9 cellular contexts compared by ENCODE assay signal in the genomic region with DNA sequence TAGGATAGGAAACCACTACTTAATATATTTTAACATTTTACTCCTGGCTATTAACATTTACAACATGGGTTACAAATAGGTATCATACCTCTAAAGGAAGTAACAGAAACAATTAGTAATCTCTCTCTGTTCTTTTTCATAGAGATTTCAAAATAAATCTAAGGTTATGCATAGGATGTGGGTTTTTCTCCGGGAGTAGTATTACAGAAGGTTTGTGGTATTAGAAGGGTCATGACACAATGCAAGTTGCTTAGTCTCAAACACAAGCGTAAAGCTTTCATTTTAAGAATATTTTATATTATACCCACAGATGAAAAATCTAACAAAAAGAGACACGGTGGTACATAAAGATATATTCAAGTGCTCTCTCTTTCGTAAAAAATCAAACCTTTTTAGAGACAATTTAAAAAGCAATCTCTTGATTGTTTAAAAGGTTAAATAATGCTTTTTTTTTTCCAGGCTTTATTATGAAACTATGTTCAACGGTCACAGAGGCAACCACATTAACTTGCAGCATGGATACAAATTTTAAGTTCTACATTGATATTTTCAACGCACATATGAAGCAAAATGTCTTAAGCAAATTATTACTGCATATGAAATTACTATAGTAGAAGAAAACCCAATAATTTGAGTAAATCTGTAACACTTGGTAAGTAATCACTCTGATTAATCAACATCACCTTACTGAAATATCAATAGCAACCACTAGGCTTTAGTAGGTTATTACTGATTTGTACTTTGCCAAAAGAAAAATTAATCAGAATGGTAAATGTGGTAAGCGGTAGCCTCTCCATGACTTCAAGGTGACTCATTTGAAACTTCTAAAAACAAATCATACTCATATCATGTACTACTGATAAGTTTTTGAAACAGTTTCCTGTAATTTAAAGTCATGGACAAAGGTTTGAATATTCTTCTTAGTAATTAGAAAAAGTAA.
DNase-seq lines count a peak whose midpoint lies in the region; ATAC-seq and TF ChIP-seq lines count a peak whose summit lies in the region.
"Had no signal": no experiment of that assay in that cellular context is flagged by ENCODE, and none has a peak within 500 bp of the region (broad histone marks: within the 10 kb centered on the region; RNA-seq: fewer than 3 reads in every experiment).

No MANE protein-coding gene starts in this region.

- no peak for TF ChIP-seq CTCF in omental fat pad (IDR thresholded peaks at IDR 0.05)
- no peak for TF ChIP-seq CTCF in lower leg skin (IDR thresholded peaks at IDR 0.05)

- no peaks in the 10 kb centered on the region for H3K79me2 ChIP-seq in mesendoderm (ENCODE audit: control insufficient read depth, insufficient read depth, low read length)

- H2BK15ac ChIP-seq in mesendoderm (replicated peaks; ENCODE audit: low read depth): no peak overlapping the region

- no peak for TF ChIP-seq POLR2A in lower leg skin (IDR thresholded peaks at IDR 0.05)

- H2BK120ac ChIP-seq in mesendoderm (ENCODE audit: low read depth, low read length): no peak overlapping the region

- H3K4me1 ChIP-seq in mesendoderm (ENCODE audit: control insufficient read depth, low read depth, low read length): no peaks in the 10 kb centered on the region

- H3K18ac ChIP-seq in mesendoderm (ENCODE audit: low read length): no peak overlapping the region

- CTCF ChIA-PET in activated CD4-positive, alpha-beta T cell treated with anti-CD3 and anti-CD28 coated beads, Interleukin-2, amount 10 ng/mL, durations not matched to agents 7 days and 5 days (lab: Charles Lee): interaction anchor here (0.7 to 1.4 kb wide), 5 partner anchors 11 to 101 kb away, joined by 3 to 8 read pairs (median 4); no protein-coding TSS in a partner anchor

- peaks cover 65% of the 10 kb centered on the region for H3K4me1 Mint-ChIP-seq in activated CD4-positive, alpha-beta T cell treated with anti-CD3 and anti-CD28 coated beads, Interleukin-2, amount 10 ng/mL, durations not matched to agents 7 days and 5 days
- H3K4me1 Mint-ChIP-seq: B cell had no signal

- no peak overlapping the region for H3K4ac ChIP-seq in mesendoderm (ENCODE audit: low read depth, low read length)

- intact Hi-C loops in lower leg skin (cut with DNase I; ENCODE audit: low total_unique reads): no loop called here

- H3K36me3 ChIP-seq in mesendoderm (ENCODE audit: control insufficient read depth, insufficient read depth, low read length): no peaks in the 10 kb centered on the region

- POLR2A ChIA-PET in activated CD4-positive, alpha-beta T cell treated with anti-CD3 and anti-CD28 coated beads, Interleukin-2, amount 10 ng/mL, durations not matched to agents 7 days and 5 days (lab: Charles Lee): interaction anchor here (0.7 kb wide), 1 partner anchor 106 kb away, joined by 7 read pairs; no protein-coding TSS in a partner anchor

- H2BK5ac ChIP-seq in mesendoderm (ENCODE audit: low read length): no peak overlapping the region

- no peak overlapping the region for H3K9ac ChIP-seq in mesendoderm (ENCODE audit: low read length)

- peak; percentile 35 for DNase-seq in activated CD4-positive, alpha-beta T cell treated with anti-CD3 and anti-CD28 coated beads, Interleukin-2, amount 10 ng/mL, durations not matched to agents 7 days and 5 days
- no peak for DNase-seq in activated CD4-positive, alpha-beta T cell treated with anti-CD3 and anti-CD28 coated beads, Interleukin-2, amount 50 U/mL, for 4 hours
- DNase-seq in SIG-M5 (lab: John Stamatoyannopoulos, UW) (peak; percentile 83), iris pigment epithelial cell (ENCODE audit: low read depth) (peak; percentile 93), omental fat pad (ENCODE audit: low spot score) (no peak), mesendoderm (no peak), lower leg skin (ENCODE audit: low spot score in 2 of 2) (no peak)

- H4K5ac ChIP-seq in mesendoderm (ENCODE audit: low read length): no peak overlapping the region

- H4K8ac ChIP-seq in mesendoderm (ENCODE audit: low read depth, low read length): no peak overlapping the region

- H3K56ac ChIP-seq in mesendoderm (ENCODE audit: low read length): no peak overlapping the region

- no peak overlapping the region for H2AK5ac ChIP-seq in mesendoderm (ENCODE audit: low read length)

- no peak overlapping the region for H3K27ac ChIP-seq in mesendoderm (ENCODE audit: low read depth, low read length)

- no peak overlapping the region for H3K23ac ChIP-seq in mesendoderm (ENCODE audit: low read length)

- peak overlapping the region; percentile 50 for H3K4me3 Mint-ChIP-seq in activated CD4-positive, alpha-beta T cell treated with anti-CD3 and anti-CD28 coated beads, Interleukin-2, amount 10 ng/mL, durations not matched to agents 7 days and 5 days
- H3K4me3 Mint-ChIP-seq: B cell had no signal

- H3K4me3 ChIP-seq in mesendoderm (ENCODE audit: low read length): no peak overlapping the region
- H3K4me3 ChIP-seq in lower leg skin (ENCODE audit: low read depth, poor library complexity, severe bottlenecking): no peak overlapping the region

- ATAC-seq in HG02970 (IDR thresholded peaks at IDR 0.05; ENCODE audit: low FRiP score, unreplicated experiment) (peak; percentile 80), omental fat pad (ENCODE audit: low FRiP score) (no peak)

- H3K36me3 Mint-ChIP-seq in activated CD4-positive, alpha-beta T cell treated with anti-CD3 and anti-CD28 coated beads, Interleukin-2, amount 10 ng/mL, durations not matched to agents 7 days and 5 days (ENCODE audit: low read depth): peaks cover 17% of the 10 kb centered on the region

- no peaks in the 10 kb centered on the region for H3K79me1 ChIP-seq in mesendoderm (ENCODE audit: low read length)

- no CpG with 5 or more reads among the region's 7 CpGs for WGBS in mesendoderm (ENCODE audit: extremely low coverage, insufficient coverage, low lambda C conversion rate)
- WGBS in lower leg skin, 2 donors: 80 to 86% methylated on average over 7 of the region's 7 CpGs

- H3K27me3 Mint-ChIP-seq in activated CD4-positive, alpha-beta T cell treated with anti-CD3 and anti-CD28 coated beads, Interleukin-2, amount 10 ng/mL, durations not matched to agents 7 days and 5 days: no peaks in the 10 kb centered on the region
- H3K27me3 Mint-ChIP-seq: B cell had no signal

- no peak overlapping the region for H3K4me2 ChIP-seq in mesendoderm (ENCODE audit: low read length)

- H3K27me3 ChIP-seq in mesendoderm (ENCODE audit: insufficient read depth, low read length, poor library complexity): no peaks in the 10 kb centered on the region

- peak overlapping the region; percentile 97 for H3K27ac Mint-ChIP-seq in activated CD4-positive, alpha-beta T cell treated with anti-CD3 and anti-CD28 coated beads, Interleukin-2, amount 10 ng/mL, durations not matched to agents 7 days and 5 days
- H3K27ac Mint-ChIP-seq: B cell had no signal

- H3K9me3 Mint-ChIP-seq in activated CD4-positive, alpha-beta T cell treated with anti-CD3 and anti-CD28 coated beads, Interleukin-2, amount 10 ng/mL, durations not matched to agents 7 days and 5 days: peaks cover 17% of the 10 kb centered on the region

Comparison
In these comparisons a context has a peak if more than half of its experiments do, and no peak if none do; other contexts are left out.
1. DNase-seq: peak in activated CD4-positive, alpha-beta T cell treated with anti-CD3 and anti-CD28 coated beads, Interleukin-2, amount 10 ng/mL, durations not matched to agents 7 days and 5 days (single experiment), SIG-M5 (single experiment) and iris pigment epithelial cell (single experiment); none in activated CD4-positive, alpha-beta T cell treated with anti-CD3 and anti-CD28 coated beads, Interleukin-2, amount 50 U/mL, for 4 hours (0 of 2), omental fat pad (single experiment), mesendoderm (single experiment) and lower leg skin (0 of 2).